ENCODE assay signal across 1 cellular context in genomic region chr15:74391604-74392401, GRCh38.
TF ChIP-seq lines count a peak whose summit lies in the region.

No MANE protein-coding gene starts in this region.

TF ChIP-seq in GM12891, 5 proteins besides CTCF, POLR2A, EP300 and RAD21:
- TF ChIP-seq SPI1 (IDR thresholded peaks at IDR 0.05; ENCODE audit: low read depth, low read length) = peak; percentile 81
- TF ChIP-seq PAX5 (IDR thresholded peaks at IDR 0.05; ENCODE audit: insufficient read depth, low read length, severe bottlenecking) = no peak
